Comparison of ENCODE assay signal across 9 cellular contexts in genomic region chr7:117212969-117213877, GRCh38.
DNase-seq lines count a peak whose midpoint lies in the region; ATAC-seq and TF ChIP-seq lines count a peak whose summit lies in the region.
"Had no signal": no experiment of that assay in that cellular context is flagged by ENCODE, and none has a peak within 500 bp of the region (broad histone marks: within the 10 kb centered on the region; RNA-seq: fewer than 3 reads in every experiment).

No MANE protein-coding gene starts in this region.

- H3K27ac ChIP-seq in CD4-positive, CD25-positive, alpha-beta regulatory T cell (ENCODE audit: insufficient read depth, low read length, poor library complexity, severe bottlenecking) = no peak overlapping the region
- no peak overlapping the region for H3K27ac ChIP-seq in fibroblast of lung (ENCODE audit: insufficient read depth, low read length)
- H3K27ac ChIP-seq in uterus = no peak overlapping the region
- H3K27ac ChIP-seq: SK-N-MC had no signal

- H3K27me3 Mint-ChIP-seq in CD4-positive, CD25-positive, alpha-beta regulatory T cell = no peaks in the 10 kb centered on the region
- no peaks in the 10 kb centered on the region for H3K27me3 Mint-ChIP-seq in activated CD8-positive, alpha-beta memory T cell treated with anti-CD3 and anti-CD28 coated beads, Interleukin-2, amount 10 ng/mL, durations not matched to agents 7 days and 5 days

- H3K36me3 Mint-ChIP-seq in CD4-positive, CD25-positive, alpha-beta regulatory T cell = peaks cover 9% of the 10 kb centered on the region
- H3K36me3 Mint-ChIP-seq in activated CD8-positive, alpha-beta memory T cell treated with anti-CD3 and anti-CD28 coated beads, Interleukin-2, amount 10 ng/mL, durations not matched to agents 7 days and 5 days = no peaks in the 10 kb centered on the region

- H3K9ac ChIP-seq in fibroblast of lung (ENCODE audit: insufficient read depth, low read length) = no peak overlapping the region

- H2AFZ ChIP-seq in fibroblast of lung (ENCODE audit: low read length) = no peak overlapping the region

- H3K4me1 ChIP-seq in CD4-positive, CD25-positive, alpha-beta regulatory T cell (ENCODE audit: control insufficient read depth, insufficient read depth, low read length, poor library complexity, severe bottlenecking) = no peaks in the 10 kb centered on the region
- H3K4me1 ChIP-seq in fibroblast of lung (ENCODE audit: control insufficient read depth, extremely low read depth, insufficient read depth, low read length) (peaks cover 5% of the 10 kb centered on the region), uterus (no peaks in the 10 kb centered on the region)

- H3K9me3 Mint-ChIP-seq in CD4-positive, CD25-positive, alpha-beta regulatory T cell = no peaks in the 10 kb centered on the region
- no peaks in the 10 kb centered on the region for H3K9me3 Mint-ChIP-seq in activated CD8-positive, alpha-beta memory T cell treated with anti-CD3 and anti-CD28 coated beads, Interleukin-2, amount 10 ng/mL, durations not matched to agents 7 days and 5 days (ENCODE audit: low read depth)

- H3K9me3 ChIP-seq in CD4-positive, CD25-positive, alpha-beta regulatory T cell (ENCODE audit: control insufficient read depth in 2 of 2, low read length in 2 of 2) = no peaks in the 10 kb centered on the region
- H3K9me3 ChIP-seq in fibroblast of lung (ENCODE audit: control insufficient read depth, insufficient read depth, low read depth, low read length) (no peaks in the 10 kb centered on the region), uterus (no peaks in the 10 kb centered on the region)

- no peaks in the 10 kb centered on the region for H4K20me1 ChIP-seq in fibroblast of lung (ENCODE audit: control insufficient read depth, extremely low read depth, insufficient read depth, low read length)

- CTCF ChIA-PET in activated CD8-positive, alpha-beta memory T cell treated with anti-CD3 and anti-CD28 coated beads, Interleukin-2, amount 10 ng/mL, durations not matched to agents 7 days and 5 days (lab: Charles Lee) = interaction anchor here (0.7 to 1.0 kb wide), 5 partner anchors 9 to 124 kb away, joined by 3 to 4 read pairs (median 3); no protein-coding TSS in a partner anchor

- H3K4me3 ChIP-seq in CD4-positive, CD25-positive, alpha-beta regulatory T cell (ENCODE audit: low read depth, low read length) = no peak overlapping the region
- no peak overlapping the region for H3K4me3 ChIP-seq in fibroblast of lung (replicated peaks in 1 of 4; ENCODE audit: control extremely low read depth in 1 of 4, insufficient read depth in 1 of 4, low read depth in 3 of 4, low read length in 4 of 4)
- H3K4me3 ChIP-seq in uterus = no peak overlapping the region
- H3K4me3 ChIP-seq: SK-N-MC had no signal

- no peak overlapping the region for H3K4me2 ChIP-seq in fibroblast of lung (ENCODE audit: extremely low read depth, insufficient read depth, low read length)

- peak; percentile 59 to 61 for ATAC-seq in CD4-positive, CD25-positive, alpha-beta regulatory T cell (ENCODE audit: low read depth in 2 of 2)
- ATAC-seq in GM18909 (IDR thresholded peaks at IDR 0.05; ENCODE audit: poor library complexity, unreplicated experiment) = peak; percentile 82
- peak; percentile 84 for ATAC-seq in HG03175 (IDR thresholded peaks at IDR 0.05; ENCODE audit: unreplicated experiment)
- ATAC-seq in activated CD8-positive, alpha-beta memory T cell treated with anti-CD3 and anti-CD28 coated beads, Interleukin-2, amount 10 ng/mL, durations not matched to agents 7 days and 5 days = peak; percentile 63

- intact Hi-C loops in uterus (cut with DNase I; ENCODE audit: low total_unique reads) = no loop called here

- DNase-seq in CD4-positive, CD25-positive, alpha-beta regulatory T cell = peak in 2 of 3 donors; percentile 23 to 49
- DNase-seq in NCI-H526 (lab: John Stamatoyannopoulos, UW) = peak; percentile 16 to 77
- peak; percentile 62 for DNase-seq in activated CD8-positive, alpha-beta memory T cell treated with anti-CD3 and anti-CD28 coated beads, Interleukin-2, amount 10 ng/mL, durations not matched to agents 7 days and 5 days
- DNase-seq in fibroblast of lung (ENCODE audit: low read depth in 2 of 2) = peak; percentile 71 to 79
- DNase-seq in non-pigmented ciliary epithelial cell (ENCODE audit: low read depth) = peak; percentile 43
- peak; percentile 37 for DNase-seq in uterus

- no peak overlapping the region for H3K4me3 Mint-ChIP-seq in CD4-positive, CD25-positive, alpha-beta regulatory T cell
- no peak overlapping the region for H3K4me3 Mint-ChIP-seq in activated CD8-positive, alpha-beta memory T cell treated with anti-CD3 and anti-CD28 coated beads, Interleukin-2, amount 10 ng/mL, durations not matched to agents 7 days and 5 days

- no peaks in the 10 kb centered on the region for H3K27me3 ChIP-seq in CD4-positive, CD25-positive, alpha-beta regulatory T cell (ENCODE audit: control insufficient read depth, insufficient read depth, low read length)
- H3K27me3 ChIP-seq in fibroblast of lung (ENCODE audit: control insufficient read depth, insufficient read depth, low read length) = no peaks in the 10 kb centered on the region
- H3K27me3 ChIP-seq in uterus = no peaks in the 10 kb centered on the region

- H3K27ac Mint-ChIP-seq in CD4-positive, CD25-positive, alpha-beta regulatory T cell = no peak overlapping the region
- no peak overlapping the region for H3K27ac Mint-ChIP-seq in activated CD8-positive, alpha-beta memory T cell treated with anti-CD3 and anti-CD28 coated beads, Interleukin-2, amount 10 ng/mL, durations not matched to agents 7 days and 5 days

- TF ChIP-seq CTCF in fibroblast of lung (conservative IDR thresholded peaks at IDR 0.05 in 1 of 2, IDR thresholded peaks at IDR 0.05 in 1 of 2; ENCODE audit: low read depth in 1 of 2, low read length in 2 of 2) (peak; percentile 97 to 99), uterus (IDR thresholded peaks at IDR 0.05) (peak; percentile 66 to 77 (median 73))

- H3K4me1 Mint-ChIP-seq in CD4-positive, CD25-positive, alpha-beta regulatory T cell = peaks cover 0 to 5% (median 0%) of the 10 kb centered on the region in 4 donors
- no peaks in the 10 kb centered on the region for H3K4me1 Mint-ChIP-seq in activated CD8-positive, alpha-beta memory T cell treated with anti-CD3 and anti-CD28 coated beads, Interleukin-2, amount 10 ng/mL, durations not matched to agents 7 days and 5 days

- peaks cover 2% of the 10 kb centered on the region for H3K36me3 ChIP-seq in CD4-positive, CD25-positive, alpha-beta regulatory T cell (ENCODE audit: control insufficient read depth, insufficient read depth, low read length)
- no peaks in the 10 kb centered on the region for H3K36me3 ChIP-seq in fibroblast of lung (ENCODE audit: control insufficient read depth, insufficient read depth, low read length)
- H3K36me3 ChIP-seq in uterus = no peaks in the 10 kb centered on the region

- TF ChIP-seq POLR2A in uterus (IDR thresholded peaks at IDR 0.05) = no peak

- no peaks in the 10 kb centered on the region for H3K79me2 ChIP-seq in fibroblast of lung (ENCODE audit: control insufficient read depth, insufficient read depth, low read length)
